In genomic region chr3:186001838-186002237, GRCh38 we compare ENCODE assay signal across 1 cellular context.
TF ChIP-seq lines count a peak whose summit lies in the region.

No MANE protein-coding gene starts in this region.

TF ChIP-seq in HCT116, 20 proteins besides CTCF, POLR2A, EP300 and RAD21 (continued from another document):
- TF ChIP-seq ZBTB33 (IDR thresholded peaks at IDR 0.05; ENCODE audit: extremely low read depth, insufficient replicate concordance, low read length) (no peak), EZH2phosphoT487 (IDR thresholded peaks at IDR 0.05; ENCODE audit: borderline replicate concordance) (no peak), SRF (IDR thresholded peaks at IDR 0.05; ENCODE audit: low read depth) (no peak), TCF7L2 (IDR thresholded peaks at IDR 0.05; ENCODE audit: borderline replicate concordance, extremely low read depth, insufficient read depth, insufficient read length) (no peak), POLR2AphosphoS5 (IDR thresholded peaks at IDR 0.05; ENCODE audit: low read depth, low read length) (no peak), EGR1 (IDR thresholded peaks at IDR 0.05; ENCODE audit: low read depth) (no peak), CEBPB (IDR thresholded peaks at IDR 0.05; ENCODE audit: low read depth) (no peak), ELF1 (IDR thresholded peaks at IDR 0.05; ENCODE audit: borderline replicate concordance, low read depth) (no peak), SP1 (IDR thresholded peaks at IDR 0.05; ENCODE audit: low read depth) (no peak), MAX (IDR thresholded peaks at IDR 0.05) (no peak), JUND (IDR thresholded peaks at IDR 0.05) (no peak), REST (IDR thresholded peaks at IDR 0.05; ENCODE audit: low read depth) (no peak), ZNF274 (IDR thresholded peaks at IDR 0.05; ENCODE audit: low read depth, low read length) (no peak), SIN3A (IDR thresholded peaks at IDR 0.05; ENCODE audit: low read depth) (no peak), CBX3 (IDR thresholded peaks at IDR 0.05; ENCODE audit: low read depth) (no peak), ATF3 (IDR thresholded peaks at IDR 0.05) (no peak)
TF ChIP-seq in HCT116: peak in this region for 0.
